8 cellular contexts compared by ENCODE assay signal in the genomic region with DNA sequence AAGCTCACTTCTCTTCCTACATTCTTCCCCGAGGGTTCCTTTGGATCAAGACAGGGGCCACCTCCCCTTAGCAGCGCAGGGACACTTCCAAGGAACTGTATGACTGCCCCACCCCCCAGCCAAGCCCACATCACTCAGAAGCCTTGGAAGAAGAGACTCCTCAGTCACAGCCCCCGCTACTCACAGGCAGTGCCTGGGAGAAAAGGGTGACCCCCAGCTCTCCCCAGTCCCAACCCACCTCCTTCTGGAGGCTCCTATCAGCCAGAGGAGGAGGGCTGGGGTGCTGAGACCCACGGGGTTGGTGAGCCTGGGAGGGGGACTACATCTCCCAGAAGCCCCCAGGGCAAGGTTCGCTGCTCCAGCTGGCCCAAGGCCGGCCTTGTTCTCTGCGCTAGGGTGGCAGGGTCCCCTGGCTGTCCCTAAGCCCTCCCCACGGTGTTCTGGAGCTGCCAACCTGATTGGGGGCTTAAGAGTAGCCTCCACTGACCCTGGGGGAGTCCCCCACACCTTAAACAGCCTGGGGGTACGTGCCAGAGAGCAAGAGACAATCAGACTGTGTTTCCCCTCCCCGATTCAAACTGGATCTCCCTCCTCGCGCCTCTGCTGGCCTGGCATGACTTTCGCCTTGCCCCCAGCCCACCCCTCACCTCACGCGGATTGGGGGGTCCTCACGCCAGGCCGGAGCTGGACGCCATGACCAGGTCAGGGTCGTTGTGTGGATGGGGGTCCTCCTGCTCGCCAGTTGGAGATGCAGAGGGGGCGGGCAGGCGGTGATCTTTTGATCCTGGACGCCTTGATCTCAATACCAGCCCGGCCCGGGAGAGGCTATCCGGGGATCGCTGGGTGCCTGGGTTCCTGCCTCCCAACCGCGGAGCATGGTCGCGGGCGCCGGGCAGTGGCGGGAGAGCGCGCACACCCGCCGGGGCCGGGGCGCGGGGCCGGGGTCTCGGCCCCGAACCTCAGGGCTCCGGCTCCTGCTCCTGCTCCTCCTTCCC. TPM values are rescaled to one million over a fixed set of nuclear protein-coding genes. Genes with fewer than 3 reads are reported as not detected.
DNase-seq lines count a peak whose midpoint lies in the region; TF ChIP-seq lines count a peak whose summit lies in the region.

No MANE protein-coding gene starts in this region.

- no peak for TF ChIP-seq CTCF in ascending aorta (IDR thresholded peaks at IDR 0.05)

- H3K36me3 ChIP-seq in ascending aorta, result no peaks in the 10 kb centered on the region
- H3K36me3 ChIP-seq in iPS-18a (ENCODE audit: control insufficient read depth, low read depth, low read length), result no peaks in the 10 kb centered on the region
- H3K36me3 ChIP-seq in skeletal muscle tissue (ENCODE audit: control insufficient read depth in 3 of 3, insufficient read depth in 3 of 3, low read length in 3 of 3), result peaks cover 0 to 4% (median 2%) of the 10 kb centered on the region in 3 donors

- H3K27me3 ChIP-seq in ascending aorta (no peaks in the 10 kb centered on the region), iPS-18a (ENCODE audit: control insufficient read depth, insufficient read depth, low read length) (peaks cover 13% of the 10 kb centered on the region), skeletal muscle tissue (ENCODE audit: control insufficient read depth in 3 of 3, insufficient read depth in 3 of 3, low read length in 3 of 3) (no peaks in the 10 kb centered on the region)

- H3K4me3 ChIP-seq in ascending aorta (peak overlapping the region; percentile 88 to 98), iPS-18a (ENCODE audit: low read length) (peak overlapping the region; percentile 71), skeletal muscle tissue (ENCODE audit: low read length in 3 of 3) (peak overlapping the region; percentile 89 to 98 (median 97))

- no peaks in the 10 kb centered on the region for H3K9me3 ChIP-seq in ascending aorta
- H3K9me3 ChIP-seq in iPS-18a (ENCODE audit: control insufficient read depth, low read depth, low read length), result no peaks in the 10 kb centered on the region
- H3K9me3 ChIP-seq in skeletal muscle tissue (ENCODE audit: control insufficient read depth in 3 of 3, low read length in 3 of 3), result no peaks in the 10 kb centered on the region

- H3K27ac ChIP-seq in ascending aorta (peak overlapping the region; percentile 97), iPS-18a (ENCODE audit: low read length) (no peak overlapping the region), skeletal muscle tissue (ENCODE audit: low read depth, low read length) (peak overlapping the region; percentile 99)

- DNase-seq in SIG-M5 treated with dmso at 0.1 percent for 504 hours (lab: John Stamatoyannopoulos, UW; ENCODE audit: unreplicated experiment), result peak; percentile 29
- DNase-seq in SIG-M5 (lab: John Stamatoyannopoulos, UW), result no peak
- DNase-seq in NCI-H69 (lab: John Stamatoyannopoulos, UW), result peak; percentile 75
- DNase-seq in ascending aorta (ENCODE audit: low spot score in 2 of 2), result no peak
- DNase-seq in NCI-H510A (lab: John Stamatoyannopoulos, UW), result no peak
- DNase-seq in DMS153 (lab: John Stamatoyannopoulos, UW), result no peak

- H3K9ac ChIP-seq in iPS-18a (ENCODE audit: low read length) (peak overlapping the region; percentile 24), skeletal muscle tissue (ENCODE audit: low read depth in 1 of 3, low read length in 3 of 3) (peak overlapping the region; percentile 97 to 98 (median 98))

- intact Hi-C loops in ascending aorta (cut with DNase I), result loop anchor here (5.0 kb wide), 2 partner anchors 303 to 392 kb away; partner anchors contain the start of gene MCAM

- peaks cover 21 to 33% of the 10 kb centered on the region in 2 donors for H3K4me1 ChIP-seq in ascending aorta
- peaks cover 49% of the 10 kb centered on the region for H3K4me1 ChIP-seq in iPS-18a (ENCODE audit: control insufficient read depth, low read depth, low read length)
- H3K4me1 ChIP-seq in skeletal muscle tissue (ENCODE audit: control insufficient read depth in 3 of 3, insufficient read depth in 3 of 3, low read length in 3 of 3), result peaks cover 64 to 78% (median 66%) of the 10 kb centered on the region in 3 donors

RNA-seq across cellular contexts. Expression of gene BCL9L, which starts 0.8 kb away (rescaled TPM):
- total RNA-seq in ascending aorta (46.5 TPM), skeletal muscle tissue (24.0 TPM)

RNA-seq across cellular contexts. Expression of gene UPK2, which starts 31.2 kb away (rescaled TPM):
- total RNA-seq in ascending aorta (not detected), skeletal muscle tissue (not detected)

RNA-seq across cellular contexts. Expression of gene CXCR5, which starts 41.2 kb away (rescaled TPM):
- not detected for total RNA-seq in ascending aorta
- not detected for total RNA-seq in skeletal muscle tissue

RNA-seq across cellular contexts. Expression of gene FOXR1, which starts 46.7 kb away (rescaled TPM):
- not detected for total RNA-seq in ascending aorta
- total RNA-seq in skeletal muscle tissue, result not detected

Comparison
In these comparisons a context has a peak if more than half of its experiments do, and no peak if none do; other contexts are left out.
1. DNase-seq: peak in SIG-M5 treated with dmso at 0.1 percent for 504 hours (single experiment) and NCI-H69 (single experiment); none in SIG-M5 (single experiment), ascending aorta (0 of 2), NCI-H510A (single experiment) and DMS153 (single experiment).
2. Peak in every context shown above with its lines, with median percentiles within 50 percentile points of each other: H3K4me3 ChIP-seq.